ENCODE assay signal across 9 cellular contexts in the genomic region with DNA sequence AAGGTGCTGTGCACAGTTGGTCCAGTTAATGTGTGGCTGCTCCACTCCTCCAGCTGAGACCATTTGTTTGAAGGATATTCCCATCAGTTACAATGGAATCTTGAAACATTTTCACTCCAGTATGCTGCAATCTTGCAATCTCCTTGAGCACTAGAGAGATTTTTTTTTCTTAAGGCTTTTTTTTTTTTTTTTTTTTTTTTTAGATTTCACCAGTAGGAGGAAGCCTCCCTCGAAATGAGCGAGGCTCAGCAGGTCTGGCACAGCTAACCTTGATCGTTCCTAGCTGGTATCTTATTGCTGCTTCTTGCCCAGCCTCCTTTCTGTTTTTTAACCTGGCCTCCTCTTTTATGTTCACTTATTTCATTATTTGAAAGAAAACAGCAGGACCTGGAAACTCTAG. TPM values are rescaled to one million over a fixed set of nuclear protein-coding genes. Genes with fewer than 3 reads are reported as not detected.
DNase-seq lines count a peak whose midpoint lies in the region; ATAC-seq and TF ChIP-seq lines count a peak whose summit lies in the region.
"Had no signal": no experiment of that assay in that cellular context is flagged by ENCODE, and none has a peak within 500 bp of the region (broad histone marks: within the 10 kb centered on the region; RNA-seq: fewer than 3 reads in every experiment).

No MANE protein-coding gene starts in this region.

- TF ChIP-seq CTCF in PC-3 (conservative IDR thresholded peaks at IDR 0.05; ENCODE audit: low read depth, low read length) = 0 out of 2 replicates have a peak, but pooled peaks have one; percentile 12

- peak overlapping the region; percentile 79 for H3K27ac ChIP-seq in PC-3 (ENCODE audit: low read length)

- DNase-seq in activated naive CD4-positive, alpha-beta T cell treated with anti-CD3 and anti-CD28 coated beads, Interleukin-2, amount 10 ng/mL, durations not matched to agents 7 days and 5 days = peak; percentile 36
- no peak for DNase-seq in activated naive CD4-positive, alpha-beta T cell treated with anti-CD3 and anti-CD28 coated beads, Interleukin-2, amount 50 U/mL, for 16 hours
- DNase-seq in PC-3 (no peak), fibroblast of gingiva (ENCODE audit: low read depth) (peak; percentile 25), NCI-H2196 (lab: John Stamatoyannopoulos, UW; ENCODE audit: unreplicated experiment) (no peak), HT-29 (ENCODE audit: low spot score) (no peak)
- DNase-seq: NCI-H1930 had no signal

- H3K27me3 Mint-ChIP-seq in activated naive CD4-positive, alpha-beta T cell treated with anti-CD3 and anti-CD28 coated beads, Interleukin-2, amount 10 ng/mL, durations not matched to agents 7 days and 5 days = no peaks in the 10 kb centered on the region

- peak overlapping the region; percentile 63 for H2AFZ ChIP-seq in PC-3 (ENCODE audit: low read length)

- no peaks in the 10 kb centered on the region for H4K20me1 ChIP-seq in PC-3 (ENCODE audit: low read length)

- ATAC-seq in PC-3 (peak; percentile 21), GM21723 (IDR thresholded peaks at IDR 0.05; ENCODE audit: unreplicated experiment) (no peak)

- H3K27me3 ChIP-seq in PC-3 (ENCODE audit: low read length) = no peaks in the 10 kb centered on the region
- no peaks in the 10 kb centered on the region for H3K27me3 ChIP-seq in skeletal muscle satellite cell (ENCODE audit: control insufficient read depth, insufficient read depth, low read length)

- peak overlapping the region; percentile 55 for H3K4me2 ChIP-seq in PC-3 (ENCODE audit: low read length)
- H3K4me2 ChIP-seq in skeletal muscle satellite cell (ENCODE audit: low read length) = peak overlapping the region; percentile 26

- no TSS peak for BruUV-seq in PC-3 (replicated peaks; lab: Mats Ljungman, UMichigan)

- H3K4me1 ChIP-seq in PC-3 (ENCODE audit: insufficient read depth, low read length) = peaks cover 20% of the 10 kb centered on the region
- peaks cover 5% of the 10 kb centered on the region for H3K4me1 ChIP-seq in skeletal muscle satellite cell (ENCODE audit: control insufficient read depth, insufficient read depth, low read length)

- H3K9me3 ChIP-seq in PC-3 (ENCODE audit: low read length) = no peaks in the 10 kb centered on the region
- H3K9me3 ChIP-seq in skeletal muscle satellite cell (replicated peaks; ENCODE audit: low read length) = no peaks in the 10 kb centered on the region

- H3F3A ChIP-seq in PC-3 (ENCODE audit: low read length, unreplicated experiment) = peaks cover 6% of the 10 kb centered on the region

- H3K4me1 Mint-ChIP-seq in activated naive CD4-positive, alpha-beta T cell treated with anti-CD3 and anti-CD28 coated beads, Interleukin-2, amount 10 ng/mL, durations not matched to agents 7 days and 5 days = peaks cover 33% of the 10 kb centered on the region

- H3K36me3 ChIP-seq in PC-3 (ENCODE audit: low read depth, low read length) (no peaks in the 10 kb centered on the region), skeletal muscle satellite cell (ENCODE audit: insufficient read depth, low read length) (no peaks in the 10 kb centered on the region)

- no peak overlapping the region for H3K4me3 Mint-ChIP-seq in activated naive CD4-positive, alpha-beta T cell treated with anti-CD3 and anti-CD28 coated beads, Interleukin-2, amount 10 ng/mL, durations not matched to agents 7 days and 5 days

- H3K9me3 Mint-ChIP-seq in activated naive CD4-positive, alpha-beta T cell treated with anti-CD3 and anti-CD28 coated beads, Interleukin-2, amount 10 ng/mL, durations not matched to agents 7 days and 5 days = no peaks in the 10 kb centered on the region

- CTCF ChIA-PET in activated naive CD4-positive, alpha-beta T cell treated with anti-CD3 and anti-CD28 coated beads, Interleukin-2, amount 10 ng/mL, durations not matched to agents 7 days and 5 days (lab: Charles Lee) = interaction anchor here (1.5 kb wide), 1 partner anchor 80 kb away, joined by 6 read pairs; no protein-coding TSS in a partner anchor
- CTCF ChIA-PET in PC-3 (lab: Charles Lee) = no interaction called here

- POLR2A ChIA-PET in PC-3 (lab: Charles Lee; ENCODE audit: unreplicated experiment) = interaction anchor here (0.6 kb wide), 2 partner anchors 8 to 49 kb away, joined by 3 to 4 read pairs; no protein-coding TSS in a partner anchor

- H3K9me2 ChIP-seq in PC-3 (replicated peaks; ENCODE audit: low read length) = no peaks in the 10 kb centered on the region

- H3K9ac ChIP-seq in PC-3 (ENCODE audit: low read length) (peak overlapping the region; percentile 20; the same call in 1 of the 2 replicates), skeletal muscle satellite cell (ENCODE audit: low read depth, low read length) (no peak overlapping the region)

- intact Hi-C loops in PC-3 (cut with micrococcal nuclease) = no loop called here

- H3K36me3 Mint-ChIP-seq in activated naive CD4-positive, alpha-beta T cell treated with anti-CD3 and anti-CD28 coated beads, Interleukin-2, amount 10 ng/mL, durations not matched to agents 7 days and 5 days = peaks cover 4% of the 10 kb centered on the region

- H3K4me3 ChIP-seq in PC-3 (ENCODE audit: low read length) (peak overlapping the region; percentile 21; the same call in 1 of the 2 replicates), skeletal muscle satellite cell (ENCODE audit: low read length) (peak overlapping the region; percentile 40)

- H3K79me2 ChIP-seq in PC-3 (ENCODE audit: low read length) = no peaks in the 10 kb centered on the region

- H3K27ac Mint-ChIP-seq in activated naive CD4-positive, alpha-beta T cell treated with anti-CD3 and anti-CD28 coated beads, Interleukin-2, amount 10 ng/mL, durations not matched to agents 7 days and 5 days = peak overlapping the region; percentile 24

RNA-seq across cellular contexts. Expression of a gene that starts 48.1 kb away (rescaled TPM):
- 37.8 and 41.4 TPM in 2 replicates for total RNA-seq in PC-3 (2014; rRNA removed)
- total RNA-seq in skeletal muscle satellite cell (2012; rRNA removed) = 11.4 and 17.0 TPM in 2 replicates
- 25.3 and 25.8 TPM in 2 replicates for total RNA-seq in HT-29 (2014; rRNA removed; shearing (Covaris generic))

Comparison
In these comparisons a context has a peak if more than half of its experiments do, and no peak if none do; other contexts are left out.
1. DNase-seq: peak in activated naive CD4-positive, alpha-beta T cell treated with anti-CD3 and anti-CD28 coated beads, Interleukin-2, amount 10 ng/mL, durations not matched to agents 7 days and 5 days (single experiment) and fibroblast of gingiva (single experiment); none in activated naive CD4-positive, alpha-beta T cell treated with anti-CD3 and anti-CD28 coated beads, Interleukin-2, amount 50 U/mL, for 16 hours (single experiment), PC-3 (single experiment), NCI-H2196 (single experiment) and HT-29 (single experiment).